ENCODE assay signal across 8 cellular contexts in genomic region chr12:31958601-31959000, GRCh38. TPM values are rescaled to one million over a fixed set of nuclear protein-coding genes. Genes with fewer than 3 reads are reported as not detected.
DNase-seq lines count a peak whose midpoint lies in the region; ATAC-seq and TF ChIP-seq lines count a peak whose summit lies in the region.

No MANE protein-coding gene starts in this region.

- peak overlapping the region; percentile 67 for H3K4me3 ChIP-seq in mesodermal cell (ENCODE audit: extremely low read depth, insufficient read depth, low read length, poor library complexity, severe bottlenecking)

- peaks cover 42% of the 10 kb centered on the region for H3K4me1 Mint-ChIP-seq in brain

- H3K4me1 ChIP-seq in mesodermal cell (ENCODE audit: control insufficient read depth, insufficient read depth, low read length, poor library complexity, severe bottlenecking): peaks cover 8% of the 10 kb centered on the region

- TF ChIP-seq CTCF in 22Rv1 (IDR thresholded peaks at IDR 0.05) (no peak), brain (conservative IDR thresholded peaks at IDR 0.05) (no peak), GM20000 (IDR thresholded peaks at IDR 0.05; ENCODE audit: extremely low read depth, missing control alignments) (no peak)

- WGBS in mesodermal cell (ENCODE audit: insufficient coverage in 2 of 2), 2 experiments: 22 to 32% methylated on average over 4 of the region's 7 CpGs

- peaks cover 32% of the 10 kb centered on the region for H3K36me3 ChIP-seq in mesodermal cell (ENCODE audit: control insufficient read depth, insufficient read depth, low read length)

- peaks cover 5% of the 10 kb centered on the region for H3K27me3 Mint-ChIP-seq in brain

- peaks cover 3 to 9% (median 5%) of the 10 kb centered on the region in 5 experiments for H3K9me3 Mint-ChIP-seq in brain

- H3K36me3 Mint-ChIP-seq in brain: peaks cover 23% of the 10 kb centered on the region

- ATAC-seq in HG02759 (IDR thresholded peaks at IDR 0.05; ENCODE audit: unreplicated experiment): no peak

- H3K27ac ChIP-seq in 22Rv1 (peak overlapping the region; percentile 80), mesodermal cell (ENCODE audit: low read depth, low read length, severe bottlenecking) (peak overlapping the region; percentile 87)

- no peaks in the 10 kb centered on the region for H3K9me3 ChIP-seq in mesodermal cell (ENCODE audit: control insufficient read depth, low read length)

- peak overlapping the region; percentile 90 to 98 (median 91) for H3K27ac Mint-ChIP-seq in brain

- peak; percentile 17 for DNase-seq in HS-27A (ENCODE audit: low read depth)
- no peak for DNase-seq in GM20000 (ENCODE audit: low spot score)
- no peak for DNase-seq in NCI-H2227 (lab: John Stamatoyannopoulos, UW; ENCODE audit: unreplicated experiment)
- no peak for DNase-seq in C1 segment of cervical spinal cord (lab: John Stamatoyannopoulos, UW)

- H3K4me3 Mint-ChIP-seq in brain: peak overlapping the region; percentile 91 to 97 (median 96)

RNA-seq across cellular contexts. Expression of gene RESF1, which starts 0.6 kb away (rescaled TPM):
- polyA plus RNA-seq in brain (ENCODE audit: insufficient read depth, low read depth, low replicate concordance): 4.1 TPM
- 81.6 TPM for polyA plus RNA-seq in mesodermal cell (2013, experiment 1 of 2)
- 102 TPM for polyA plus RNA-seq in mesodermal cell (2013, experiment 2 of 2)
